Comparison of ENCODE assay signal across 16 cellular contexts in genomic region chr20:43710370-43711044, GRCh38. TPM values are rescaled to one million over a fixed set of nuclear protein-coding genes. Genes with fewer than 3 reads are reported as not detected.
DNase-seq lines count a peak whose midpoint lies in the region; ATAC-seq and TF ChIP-seq lines count a peak whose summit lies in the region.
"Had no signal": no experiment of that assay in that cellular context is flagged by ENCODE, and none has a peak within 500 bp of the region (broad histone marks: within the 10 kb centered on the region; RNA-seq: fewer than 3 reads in every experiment).

No MANE protein-coding gene starts in this region.

- H3K9me2 ChIP-seq in GM23248 (ENCODE audit: insufficient read depth): no peaks in the 10 kb centered on the region

- no peak for TF ChIP-seq CTCF in endodermal cell (conservative IDR thresholded peaks at IDR 0.05)

- no peaks in the 10 kb centered on the region for H3K79me2 ChIP-seq in GM23248 (ENCODE audit: insufficient read depth)

- H4K20me1 ChIP-seq in GM23248 (ENCODE audit: insufficient read depth): no peaks in the 10 kb centered on the region

- no peaks in the 10 kb centered on the region for H3K4me1 Mint-ChIP-seq in endodermal cell
- H3K4me1 Mint-ChIP-seq: central memory CD8-positive, alpha-beta T cell had no signal

- peak; percentile 62 for ATAC-seq in GM18907 (IDR thresholded peaks at IDR 0.05; ENCODE audit: unreplicated experiment)
- peak; percentile 69 for ATAC-seq in GM21786 (IDR thresholded peaks at IDR 0.05; ENCODE audit: unreplicated experiment)
- peak; percentile 59 for ATAC-seq in HG03342 (IDR thresholded peaks at IDR 0.05; ENCODE audit: unreplicated experiment)

- H2AFZ ChIP-seq in GM23248: no peak overlapping the region

- H3K9me3 ChIP-seq in endodermal cell (ENCODE audit: control insufficient read depth, low read length) (no peaks in the 10 kb centered on the region), GM23248 (ENCODE audit: low read depth) (no peaks in the 10 kb centered on the region)
- H3K9me3 ChIP-seq: esophagus squamous epithelium, right lobe of liver had no signal

- H3K4me1 ChIP-seq in endodermal cell (ENCODE audit: control insufficient read depth, insufficient read depth, low read length) (no peaks in the 10 kb centered on the region), GM23248 (ENCODE audit: insufficient read depth) (no peaks in the 10 kb centered on the region)
- H3K4me1 ChIP-seq: esophagus squamous epithelium, right lobe of liver had no signal

- in situ Hi-C loops in GM23248 (cut with MboI): no loop called here

- H3K9ac ChIP-seq in endodermal cell (ENCODE audit: extremely low read depth, low read length, poor library complexity, severe bottlenecking): no peak overlapping the region
- no peak overlapping the region for H3K9ac ChIP-seq in GM23248

- H3K9me3 Mint-ChIP-seq in endodermal cell: no peaks in the 10 kb centered on the region
- H3K9me3 Mint-ChIP-seq: central memory CD8-positive, alpha-beta T cell had no signal

- H3K27ac Mint-ChIP-seq in endodermal cell: no peak overlapping the region

- H3F3A ChIP-seq in GM23248 (ENCODE audit: insufficient read depth): no peaks in the 10 kb centered on the region

- peaks cover 69% of the 10 kb centered on the region for H3K36me3 ChIP-seq in endodermal cell (ENCODE audit: control insufficient read depth, insufficient read depth, low read length)
- H3K36me3 ChIP-seq in GM23248 (ENCODE audit: low read depth): no peaks in the 10 kb centered on the region
- H3K36me3 ChIP-seq: esophagus squamous epithelium, right lobe of liver had no signal

- H3K27me3 ChIP-seq in endodermal cell (ENCODE audit: control insufficient read depth, insufficient read depth, low read length, poor library complexity, severe bottlenecking) (no peaks in the 10 kb centered on the region), GM23248 (replicated peaks; ENCODE audit: insufficient read depth) (no peaks in the 10 kb centered on the region)
- H3K27me3 ChIP-seq: esophagus squamous epithelium, right lobe of liver had no signal

- intact Hi-C loops in posterior vena cava (cut with DNase I) (no loop called here), posterior cingulate gyrus (cut with DNase I) (no loop called here)

- no peak overlapping the region for H3K4me2 ChIP-seq in GM23248 (ENCODE audit: unreplicated experiment)

- 92 to 96% methylated on average over 5 to 9 of the region's 9 CpGs for WGBS in endodermal cell (ENCODE audit: insufficient coverage in 1 of 2, insufficient read length in 1 of 2), 2 experiments
- WGBS in GM23248 (ENCODE audit: low coverage in 1 of 2, low lambda C conversion rate in 2 of 2, missing lambda C conversion rate in 2 of 2), 2 experiments: 96 to 97% methylated on average over 9 of the region's 9 CpGs

- peaks cover 69% of the 10 kb centered on the region for H3K36me3 Mint-ChIP-seq in endodermal cell (ENCODE audit: low read depth)

- no peak overlapping the region for H3K4me3 Mint-ChIP-seq in endodermal cell
- H3K4me3 Mint-ChIP-seq: central memory CD8-positive, alpha-beta T cell had no signal

- H3K27ac ChIP-seq in endodermal cell (ENCODE audit: low read depth, low read length): no peak overlapping the region
- H3K27ac ChIP-seq in GM23248: no peak overlapping the region
- H3K27ac ChIP-seq: esophagus squamous epithelium, right lobe of liver had no signal

- no peaks in the 10 kb centered on the region for H3K27me3 Mint-ChIP-seq in endodermal cell (ENCODE audit: insufficient read depth)
- H3K27me3 Mint-ChIP-seq: central memory CD8-positive, alpha-beta T cell had no signal

- DNase-seq in posterior vena cava (ENCODE audit: low spot score): peak; percentile 37
- DNase-seq in posterior cingulate gyrus: no peak
- no peak for DNase-seq in endodermal cell
- DNase-seq in activated gamma-delta T cell treated with Interleukin-2 at 50 U/mL for 16 hours: no peak
- no peak for DNase-seq in GM23248
- DNase-seq: activated CD4-positive, alpha-beta T cell treated with anti-CD3 and anti-CD28 coated beads, Interleukin-2, amount 50 U/mL, for 4 hours; activated naive CD4-positive, alpha-beta T cell treated with Interleukin-2 at 50 U/mL for 16 hours; esophagus squamous epithelium; MV-4-11; NCI-H774; right lobe of liver had no signal

- H3K4me3 ChIP-seq in endodermal cell (ENCODE audit: low read length) (no peak overlapping the region), GM23248 (no peak overlapping the region)
- H3K4me3 ChIP-seq: esophagus squamous epithelium, right lobe of liver had no signal

RNA-seq across cellular contexts. Expression of gene GTSF1L, which starts 16.3 kb away (rescaled TPM):
- not detected for total RNA-seq in posterior vena cava
- total RNA-seq in endodermal cell: not detected
- polyA plus RNA-seq in endodermal cell (2013, experiment 1 of 2): not detected
- not detected for polyA plus RNA-seq in endodermal cell (2013, experiment 2 of 2)
- not detected in 2 replicates for total RNA-seq in GM23248 (2014; rRNA removed; shearing (Covaris generic))
- polyA plus RNA-seq in GM23248 (2016; fragmentation: Nextera tagmentation; extraction: Ambion mirVana): not detected in 2 replicates
- total RNA-seq: esophagus squamous epithelium, mucosa of gallbladder, right lobe of liver had no signal

RNA-seq across cellular contexts. Expression of gene MYBL2, which starts 43.6 kb away (rescaled TPM):
- under 1 TPM; 0.24 to 0.60 TPM for total RNA-seq in posterior vena cava
- total RNA-seq in endodermal cell: 100 to 1,000 TPM; 139 to 182 TPM
- 93.4 TPM for polyA plus RNA-seq in endodermal cell (2013, experiment 1 of 2)
- 93.2 TPM for polyA plus RNA-seq in endodermal cell (2013, experiment 2 of 2)
- total RNA-seq in GM23248 (2014; rRNA removed; shearing (Covaris generic)): 6.1 and 8.1 TPM in 2 replicates
- 11.7 and 12.9 TPM in 2 replicates for polyA plus RNA-seq in GM23248 (2016; fragmentation: Nextera tagmentation; extraction: Ambion mirVana)

Comparison
In these comparisons a context has a peak if more than half of its experiments do, and no peak if none do; other contexts are left out.
1. RNA of gene MYBL2, which starts 43.6 kb away (total RNA-seq): 139 to 182 TPM in endodermal cell; 6.1 to 8.1 TPM in GM23248 and 0.24 to 0.60 TPM in posterior vena cava; every median in the first group is over 10 times any median in the second.
2. Peak in every context shown above with its lines, with median percentiles within 50 percentile points of each other: ATAC-seq.